1 cellular context compared by ENCODE assay signal in the genomic region with DNA sequence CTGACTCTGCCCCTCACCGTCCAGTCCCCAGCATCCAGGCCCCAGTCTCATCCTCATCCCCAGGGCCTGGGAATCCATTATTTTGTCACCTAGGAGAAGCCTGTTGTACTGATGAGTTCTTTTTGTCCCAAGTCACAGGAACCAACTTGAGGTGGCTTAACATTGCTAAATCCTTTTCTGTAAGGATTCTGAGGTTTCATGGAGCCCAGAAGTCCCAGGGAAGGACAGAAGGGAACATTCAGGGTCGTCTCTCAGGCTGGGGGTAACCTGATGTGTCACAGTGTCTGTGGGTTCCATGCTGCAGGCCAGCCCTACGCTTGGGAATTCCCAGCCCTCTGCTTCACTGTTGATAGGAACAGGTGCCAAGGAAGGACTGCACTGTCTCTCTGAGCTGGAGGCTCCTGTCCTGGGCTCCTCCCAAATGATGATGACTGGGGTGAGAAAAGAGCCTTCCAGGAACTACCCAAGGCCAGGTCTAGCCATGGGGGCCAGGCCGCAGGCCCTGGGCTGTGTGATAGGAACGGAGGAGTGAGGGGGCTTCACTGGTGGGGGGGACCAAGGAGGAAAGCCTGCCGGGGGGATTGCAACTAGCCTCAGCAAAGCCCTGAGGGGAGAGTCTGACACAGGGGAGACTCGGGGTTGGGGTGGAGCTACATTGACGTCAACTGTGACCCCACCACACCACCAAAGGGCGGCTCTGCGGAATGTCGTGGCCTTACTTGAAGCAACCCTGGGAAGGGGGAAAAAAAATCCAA.
TF ChIP-seq lines count a peak whose summit lies in the region.

No MANE protein-coding gene starts in this region.

TF ChIP-seq in SK-N-SH, 30 proteins besides CTCF, POLR2A, EP300 and RAD21 (continued from another document):
- TF ChIP-seq, protein P1, sequence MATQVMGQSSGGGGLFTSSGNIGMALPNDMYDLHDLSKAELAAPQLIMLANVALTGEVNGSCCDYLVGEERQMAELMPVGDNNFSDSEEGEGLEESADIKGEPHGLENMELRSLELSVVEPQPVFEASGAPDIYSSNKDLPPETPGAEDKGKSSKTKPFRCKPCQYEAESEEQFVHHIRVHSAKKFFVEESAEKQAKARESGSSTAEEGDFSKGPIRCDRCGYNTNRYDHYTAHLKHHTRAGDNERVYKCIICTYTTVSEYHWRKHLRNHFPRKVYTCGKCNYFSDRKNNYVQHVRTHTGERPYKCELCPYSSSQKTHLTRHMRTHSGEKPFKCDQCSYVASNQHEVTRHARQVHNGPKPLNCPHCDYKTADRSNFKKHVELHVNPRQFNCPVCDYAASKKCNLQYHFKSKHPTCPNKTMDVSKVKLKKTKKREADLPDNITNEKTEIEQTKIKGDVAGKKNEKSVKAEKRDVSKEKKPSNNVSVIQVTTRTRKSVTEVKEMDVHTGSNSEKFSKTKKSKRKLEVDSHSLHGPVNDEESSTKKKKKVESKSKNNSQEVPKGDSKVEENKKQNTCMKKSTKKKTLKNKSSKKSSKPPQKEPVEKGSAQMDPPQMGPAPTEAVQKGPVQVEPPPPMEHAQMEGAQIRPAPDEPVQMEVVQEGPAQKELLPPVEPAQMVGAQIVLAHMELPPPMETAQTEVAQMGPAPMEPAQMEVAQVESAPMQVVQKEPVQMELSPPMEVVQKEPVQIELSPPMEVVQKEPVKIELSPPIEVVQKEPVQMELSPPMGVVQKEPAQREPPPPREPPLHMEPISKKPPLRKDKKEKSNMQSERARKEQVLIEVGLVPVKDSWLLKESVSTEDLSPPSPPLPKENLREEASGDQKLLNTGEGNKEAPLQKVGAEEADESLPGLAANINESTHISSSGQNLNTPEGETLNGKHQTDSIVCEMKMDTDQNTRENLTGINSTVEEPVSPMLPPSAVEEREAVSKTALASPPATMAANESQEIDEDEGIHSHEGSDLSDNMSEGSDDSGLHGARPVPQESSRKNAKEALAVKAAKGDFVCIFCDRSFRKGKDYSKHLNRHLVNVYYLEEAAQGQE (IDR thresholded peaks at IDR 0.05; ENCODE audit: low read depth, low read length) = no peak
- no peak for TF ChIP-seq RXRA (IDR thresholded peaks at IDR 0.05; ENCODE audit: borderline replicate concordance, low read depth)
- TF ChIP-seq, protein P2, sequence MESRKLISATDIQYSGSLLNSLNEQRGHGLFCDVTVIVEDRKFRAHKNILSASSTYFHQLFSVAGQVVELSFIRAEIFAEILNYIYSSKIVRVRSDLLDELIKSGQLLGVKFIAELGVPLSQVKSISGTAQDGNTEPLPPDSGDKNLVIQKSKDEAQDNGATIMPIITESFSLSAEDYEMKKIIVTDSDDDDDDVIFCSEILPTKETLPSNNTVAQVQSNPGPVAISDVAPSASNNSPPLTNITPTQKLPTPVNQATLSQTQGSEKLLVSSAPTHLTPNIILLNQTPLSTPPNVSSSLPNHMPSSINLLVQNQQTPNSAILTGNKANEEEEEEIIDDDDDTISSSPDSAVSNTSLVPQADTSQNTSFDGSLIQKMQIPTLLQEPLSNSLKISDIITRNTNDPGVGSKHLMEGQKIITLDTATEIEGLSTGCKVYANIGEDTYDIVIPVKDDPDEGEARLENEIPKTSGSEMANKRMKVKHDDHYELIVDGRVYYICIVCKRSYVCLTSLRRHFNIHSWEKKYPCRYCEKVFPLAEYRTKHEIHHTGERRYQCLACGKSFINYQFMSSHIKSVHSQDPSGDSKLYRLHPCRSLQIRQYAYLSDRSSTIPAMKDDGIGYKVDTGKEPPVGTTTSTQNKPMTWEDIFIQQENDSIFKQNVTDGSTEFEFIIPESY (IDR thresholded peaks at IDR 0.05; ENCODE audit: borderline replicate concordance, low read depth) = no peak
TF ChIP-seq in SK-N-SH: peak in this region for 0.
